16 cellular contexts compared by ENCODE assay signal in the genomic region with DNA sequence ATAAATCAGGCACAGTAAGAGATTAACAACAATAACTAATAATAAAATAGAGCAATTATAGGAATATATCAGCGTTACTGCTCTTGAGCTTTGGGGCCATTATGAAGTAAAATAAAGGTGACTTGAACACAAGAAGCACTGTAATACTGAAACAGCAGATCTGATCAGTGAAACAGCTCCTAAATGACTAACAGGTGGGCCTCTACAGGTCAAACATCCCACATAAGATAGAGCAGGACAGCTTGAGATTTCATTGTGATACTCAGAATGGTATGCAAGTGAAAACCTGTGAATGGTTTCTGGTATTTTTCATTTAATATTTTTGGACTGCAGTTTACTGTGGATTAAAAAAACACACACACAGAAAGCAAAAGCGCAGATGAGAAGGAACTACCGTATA. TPM values are rescaled to one million over a fixed set of nuclear protein-coding genes. Genes with fewer than 3 reads are reported as not detected.
DNase-seq lines count a peak whose midpoint lies in the region; ATAC-seq and TF ChIP-seq lines count a peak whose summit lies in the region.
"Had no signal": no experiment of that assay in that cellular context is flagged by ENCODE, and none has a peak within 500 bp of the region (broad histone marks: within the 10 kb centered on the region; RNA-seq: fewer than 3 reads in every experiment).

No MANE protein-coding gene starts in this region.

- no peak overlapping the region for H3K27ac ChIP-seq in heart right ventricle
- H3K27ac ChIP-seq: cardiac muscle cell, neutrophil, right atrium auricular region, WERI-Rb-1 had no signal

- H3K4me3 ChIP-seq in GM12864 (ENCODE audit: low read depth, low read length), result no peak overlapping the region
- no peak overlapping the region for H3K4me3 ChIP-seq in heart right ventricle
- H3K4me3 ChIP-seq: cardiac muscle cell, right atrium auricular region had no signal

- TF ChIP-seq CTCF in GM12864 (IDR thresholded peaks at IDR 0.05; ENCODE audit: low read depth, low read length, missing control alignments) (no peak), heart right ventricle (IDR thresholded peaks at IDR 0.05) (no peak)

- H3K4me1 ChIP-seq in heart right ventricle, result no peaks in the 10 kb centered on the region
- H3K4me1 ChIP-seq: right atrium auricular region had no signal

- DNase-seq in GM12864 (ENCODE audit: low read depth) (peak; percentile 62), HuH-7 (ENCODE audit: low spot score) (no peak), heart right ventricle (no peak), amygdala (lab: John Stamatoyannopoulos, UW) (no peak), head of caudate nucleus (no peak)
- DNase-seq: activated naive CD8-positive, alpha-beta T cell treated with anti-CD3 and anti-CD28 coated beads, Interleukin-2, amount 10 ng/mL, durations not matched to agents 7 days and 5 days; effector memory CD4-positive, alpha-beta T cell; NCI-H2107; NCI-H748 treated with DMSO at 0.1 percent for 48 hours; WERI-Rb-1 had no signal

- intact Hi-C loops in heart right ventricle (cut with DNase I) (no loop called here), head of caudate nucleus (cut with DNase I) (no loop called here)

- H3K36me3 ChIP-seq in heart right ventricle, result no peaks in the 10 kb centered on the region
- H3K36me3 ChIP-seq: cardiac muscle cell, neutrophil, right atrium auricular region, WERI-Rb-1 had no signal

- H3K27me3 ChIP-seq in heart right ventricle, result no peaks in the 10 kb centered on the region
- H3K27me3 ChIP-seq: cardiac muscle cell, neutrophil, right atrium auricular region had no signal

- ATAC-seq in GM18867 (IDR thresholded peaks at IDR 0.05; ENCODE audit: unreplicated experiment), result peak; percentile 95
- ATAC-seq in GM21786 (IDR thresholded peaks at IDR 0.05; ENCODE audit: unreplicated experiment), result peak; percentile 66
- peak; percentile 71 for ATAC-seq in HG03378 (IDR thresholded peaks at IDR 0.05; ENCODE audit: unreplicated experiment)
- ATAC-seq in heart right ventricle, result no peak

- WGBS in heart right ventricle, 2 donors, result 94% methylated on average over 3 of the region's 3 CpGs

- no peaks in the 10 kb centered on the region for H3K9me3 ChIP-seq in heart right ventricle
- H3K9me3 ChIP-seq: neutrophil, right atrium auricular region had no signal

RNA-seq across cellular contexts. Expression of a gene that starts 24.0 kb away (rescaled TPM):
- 10 to 100 TPM in 1 of 10 donors, 1 to 10 TPM in 9; 4.6 to 13.3 (median 6.5) TPM for total RNA-seq in heart right ventricle
- polyA plus RNA-seq in heart right ventricle, result 1 to 10 TPM; 1.7 to 5.6 TPM

Comparison
In these comparisons a context has a peak if more than half of its experiments do, and no peak if none do; other contexts are left out.
1. ATAC-seq: peak in GM18867 (single experiment), GM21786 (single experiment) and HG03378 (single experiment); none in heart right ventricle (0 of 8).